Comparison of ENCODE assay signal across 14 cellular contexts in the genomic region with DNA sequence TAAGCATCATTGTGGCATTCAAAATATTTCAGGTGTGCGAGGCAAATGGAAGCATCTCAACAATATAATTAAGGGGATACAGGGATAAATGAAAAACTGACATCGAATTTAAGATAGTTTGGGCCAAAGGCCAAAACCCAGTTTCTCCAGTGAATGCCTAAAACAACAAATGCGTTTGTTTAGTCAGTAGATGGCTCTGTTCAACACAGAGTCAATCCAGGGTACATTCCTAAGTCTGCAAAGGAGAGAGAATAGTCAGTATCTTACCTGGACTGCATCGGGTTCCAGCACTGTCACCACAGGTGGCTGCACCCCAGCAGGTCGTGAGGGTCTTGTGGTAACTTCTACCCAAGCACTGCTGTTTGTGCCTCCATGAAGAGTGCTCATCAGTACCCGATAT.
DNase-seq lines count a peak whose midpoint lies in the region; ATAC-seq lines count a peak whose summit lies in the region.
"Had no signal": no experiment of that assay in that cellular context is flagged by ENCODE, and none has a peak within 500 bp of the region (broad histone marks: within the 10 kb centered on the region; RNA-seq: fewer than 3 reads in every experiment).

No MANE protein-coding gene starts in this region.

- H3K4me3 Mint-ChIP-seq in activated naive CD8-positive, alpha-beta T cell treated with anti-CD3 and anti-CD28 coated beads for 36 hours, result no peak overlapping the region

- no peaks in the 10 kb centered on the region for H3K9me3 Mint-ChIP-seq in activated naive CD8-positive, alpha-beta T cell treated with anti-CD3 and anti-CD28 coated beads for 36 hours

- H3K27me3 Mint-ChIP-seq in activated naive CD8-positive, alpha-beta T cell treated with anti-CD3 and anti-CD28 coated beads for 36 hours, result no peaks in the 10 kb centered on the region

- H3K27ac Mint-ChIP-seq in activated naive CD8-positive, alpha-beta T cell treated with anti-CD3 and anti-CD28 coated beads for 36 hours, result no peak overlapping the region

- H3K36me3 Mint-ChIP-seq in activated naive CD8-positive, alpha-beta T cell treated with anti-CD3 and anti-CD28 coated beads for 36 hours, result no peaks in the 10 kb centered on the region

- in situ Hi-C loops in SK-MEL-5 (cut with HindIII; ENCODE audit: low pct_unique_long_range_greater_than_20kb, low sequenced_read_pairs), result no loop called here

- no peaks in the 10 kb centered on the region for H3K4me1 Mint-ChIP-seq in activated naive CD8-positive, alpha-beta T cell treated with anti-CD3 and anti-CD28 coated beads for 36 hours

- DNase-seq in DMS153 (lab: John Stamatoyannopoulos, UW) (peak; percentile 50), HCEC 1CT (peak; percentile 35), SK-MEL-5 (ENCODE audit: low read depth, low spot score) (peak; percentile 44), left lobe of liver (ENCODE audit: low spot score) (no peak), activated T-cell treated with anti-CD3 and anti-CD28 coated beads for 4 hours (no peak), RPMI8226 (no peak)
- DNase-seq in activated naive CD8-positive, alpha-beta T cell treated with anti-CD3 and anti-CD28 coated beads for 36 hours, result no peak
- DNase-seq: activated naive CD4-positive, alpha-beta T cell treated with anti-CD3 and anti-CD28 coated beads, Interleukin-2, amount 50 U/mL, for 16 hours; cerebellar nuclear complex; lower lobe of right lung; MM.1S; substantia nigra; T-helper 9 cell had no signal

- peak; percentile 50 for ATAC-seq in left lobe of liver
- ATAC-seq: esophagus mucosa, lower lobe of right lung had no signal

Comparison
In these comparisons a context has a peak if more than half of its experiments do, and no peak if none do; other contexts are left out.
1. DNase-seq: peak in DMS153 (single experiment), HCEC 1CT (single experiment) and SK-MEL-5 (single experiment); none in left lobe of liver (single experiment), activated T-cell treated with anti-CD3 and anti-CD28 coated beads for 4 hours (single experiment), activated naive CD8-positive, alpha-beta T cell treated with anti-CD3 and anti-CD28 coated beads for 36 hours (single experiment) and RPMI8226 (single experiment).